In the genomic region with DNA sequence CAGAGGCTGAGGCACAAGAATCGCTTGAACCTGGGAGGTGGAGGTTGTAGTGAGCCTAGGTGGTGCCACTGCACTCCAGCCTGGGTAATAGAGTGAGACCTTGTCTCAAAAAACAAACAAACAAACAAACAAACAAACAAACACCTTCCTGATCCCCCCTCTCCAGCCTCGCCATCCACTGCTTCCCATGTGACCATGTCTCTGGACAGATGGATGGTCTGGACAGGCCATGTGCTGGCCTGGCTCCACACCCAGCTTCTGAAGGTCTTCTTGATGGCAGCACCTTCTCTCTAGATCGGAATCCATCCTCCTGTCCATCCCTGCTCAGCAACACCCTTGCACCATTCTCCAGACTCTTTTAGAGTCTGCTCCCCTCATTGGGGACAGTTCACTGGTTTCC, we compare ENCODE assay signal across 1 cellular context.
A peak's percentile ranks its signal among the peaks of the same experiment; 100 is the strongest.
TF ChIP-seq lines count a peak whose summit lies in the region.

No MANE protein-coding gene starts in this region.

TF ChIP-seq in HepG2, 621 proteins besides CTCF, POLR2A, EP300 and RAD21:
- TF ChIP-seq FOXO4 (CRISPR knock-in tag; conservative IDR thresholded peaks at IDR 0.05), result 0 out of 2 replicates have a peak, but pooled peaks have one; percentile 68
- no peak for TF ChIP-seq SRSF4 (IDR thresholded peaks at IDR 0.05; ENCODE audit: low read depth, low read length, poor library complexity, severe bottlenecking)
- TF ChIP-seq SOX5 (CRISPR knock-in tag; IDR thresholded peaks at IDR 0.05; ENCODE audit: borderline replicate concordance), result no peak
- TF ChIP-seq ZBTB8A (CRISPR knock-in tag; IDR thresholded peaks at IDR 0.05; ENCODE audit: borderline replicate concordance, low read depth), result no peak
- no peak for TF ChIP-seq NFKBIZ (CRISPR knock-in tag; IDR thresholded peaks at IDR 0.05)
- TF ChIP-seq RFXAP (CRISPR knock-in tag; IDR thresholded peaks at IDR 0.05; ENCODE audit: borderline replicate concordance), result no peak
- no peak for TF ChIP-seq PHF20 (CRISPR knock-in tag; IDR thresholded peaks at IDR 0.05)
- TF ChIP-seq MNT (IDR thresholded peaks at IDR 0.05), result peak; percentile 46; the same call in 1 of the 2 replicates
- TF ChIP-seq RXRA (CRISPR knock-in tag; IDR thresholded peaks at IDR 0.05), result no peak
